Comparison of ENCODE assay signal across 8 cellular contexts in the genomic region with DNA sequence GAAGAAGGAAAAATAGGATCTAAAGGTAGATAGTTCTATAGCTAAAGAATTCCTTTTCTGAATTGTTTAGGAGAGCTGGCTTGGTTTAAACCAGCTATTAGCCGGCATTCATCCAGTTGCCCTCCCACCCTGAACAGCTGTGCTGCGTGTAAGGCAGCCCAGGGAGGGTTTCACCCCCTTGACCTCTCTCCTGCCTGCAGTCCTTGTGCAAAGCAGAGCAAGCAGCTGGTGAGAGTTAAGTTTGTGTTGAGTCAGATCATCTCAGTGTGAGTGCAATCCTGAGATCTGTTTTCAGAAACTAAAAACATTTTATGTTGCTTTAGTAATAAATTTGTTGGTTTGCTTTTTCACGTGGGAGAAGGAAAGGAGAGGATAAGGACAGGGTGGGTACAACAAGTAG. TPM values are rescaled to one million over a fixed set of nuclear protein-coding genes. Genes with fewer than 3 reads are reported as not detected.
A peak's percentile ranks its signal among the peaks of the same experiment; 100 is the strongest.
DNase-seq lines count a peak whose midpoint lies in the region; ATAC-seq and TF ChIP-seq lines count a peak whose summit lies in the region.

No MANE protein-coding gene starts in this region.

- H3K4me3 ChIP-seq in transverse colon: no peak overlapping the region

- intact Hi-C loops in activated CD4-positive, alpha-beta T cell treated with anti-CD3 and anti-CD28 coated beads for 36 hours (cut with DNase I, micrococcal nuclease): no loop called here
- intact Hi-C loops in transverse colon (cut with DNase I; ENCODE audit: low total_unique reads): no loop called here

- peak overlapping the region; percentile 9 for H3K27ac Mint-ChIP-seq in activated CD4-positive, alpha-beta T cell treated with anti-CD3 and anti-CD28 coated beads for 36 hours

- H3K27ac ChIP-seq in transverse colon: peak overlapping the region; percentile 70 to 89 (median 74)

- no peak for TF ChIP-seq EP300 in transverse colon (IDR thresholded peaks at IDR 0.05; ENCODE audit: low read depth)

- TF ChIP-seq POLR2A in transverse colon (IDR thresholded peaks at IDR 0.05): no peak

- no peaks in the 10 kb centered on the region for H3K9me3 ChIP-seq in transverse colon

- WGBS in transverse colon (ENCODE audit: low coverage in 1 of 2), 2 donors: 34 to 51% methylated on average over 3 of the region's 3 CpGs

- peaks cover 37 to 79% (median 48%) of the 10 kb centered on the region in 4 donors for H3K4me1 ChIP-seq in transverse colon

- no peaks in the 10 kb centered on the region for H3K9me3 Mint-ChIP-seq in activated CD4-positive, alpha-beta T cell treated with anti-CD3 and anti-CD28 coated beads for 36 hours (ENCODE audit: low read depth)

- H3K27me3 ChIP-seq in transverse colon: no peaks in the 10 kb centered on the region

- no peaks in the 10 kb centered on the region for H3K36me3 ChIP-seq in transverse colon

- no peak for TF ChIP-seq CTCF in transverse colon (IDR thresholded peaks at IDR 0.05)

- no peak for ATAC-seq in activated CD4-positive, alpha-beta T cell treated with anti-CD3 and anti-CD28 coated beads for 36 hours

- in situ Hi-C loops in transverse colon (cut with MboI; ENCODE audit: low pct_ligation_motif_present in 1 of 4, low pct_unique_long_range_greater_than_20kb in 1 of 4, low sequenced_read_pairs in 3 of 4): no loop called here

- DNase-seq in activated CD4-positive, alpha-beta T cell treated with anti-CD3 and anti-CD28 coated beads for 36 hours: no peak
- DNase-seq in activated CD4-positive, alpha-beta T cell treated with anti-CD3 and anti-CD28 coated beads for 4 hours: no peak
- DNase-seq in amniotic epithelial cell (ENCODE audit: low read depth) (peak; percentile 97), kidney glomerular epithelial cell (lab: John Stamatoyannopoulos, UW) (peak; percentile 50), transverse colon (no peak), NCI-H2171 treated with DMSO at 0.1 percent for 48 hours (lab: John Stamatoyannopoulos, UW) (no peak), NCI-H446 (lab: John Stamatoyannopoulos, UW) (no peak), SKM-1 treated with dmso at 0.1 percent for 144 hours (lab: John Stamatoyannopoulos, UW; ENCODE audit: unreplicated experiment) (no peak)

- H3K4me3 Mint-ChIP-seq in activated CD4-positive, alpha-beta T cell treated with anti-CD3 and anti-CD28 coated beads for 36 hours: no peak overlapping the region

- CTCF ChIA-PET in activated CD4-positive, alpha-beta T cell treated with anti-CD3 and anti-CD28 coated beads for 36 hours (lab: Charles Lee): interaction anchor here (1.1 to 2.5 kb wide), 4 partner anchors 11 to 46 kb away, joined by 3 to 14 read pairs (median 4); no protein-coding TSS in a partner anchor

- peaks cover 18% of the 10 kb centered on the region for H3K36me3 Mint-ChIP-seq in activated CD4-positive, alpha-beta T cell treated with anti-CD3 and anti-CD28 coated beads for 36 hours (ENCODE audit: low read depth)

- H3K4me1 Mint-ChIP-seq in activated CD4-positive, alpha-beta T cell treated with anti-CD3 and anti-CD28 coated beads for 36 hours: peaks cover 49% of the 10 kb centered on the region

- POLR2A ChIA-PET in activated CD4-positive, alpha-beta T cell treated with anti-CD3 and anti-CD28 coated beads for 36 hours (lab: Charles Lee): no interaction called here

- H3K27me3 Mint-ChIP-seq in activated CD4-positive, alpha-beta T cell treated with anti-CD3 and anti-CD28 coated beads for 36 hours: no peaks in the 10 kb centered on the region

RNA-seq across cellular contexts. Expression of a gene that starts 13.0 kb away (rescaled TPM):
- total RNA-seq in activated CD4-positive, alpha-beta T cell treated with anti-CD3 and anti-CD28 coated beads for 36 hours: 10 to 100 TPM in 1 of 2 experiments, 1 to 10 TPM in 1; 6.9 to 10.8 TPM
- total RNA-seq in transverse colon: 10 to 100 TPM; 25.5 to 35.5 (median 32.5) TPM

RNA-seq across cellular contexts. Expression of a gene that starts 13.9 kb away (rescaled TPM):
- 10 to 100 TPM; 11.3 to 13.7 TPM for total RNA-seq in activated CD4-positive, alpha-beta T cell treated with anti-CD3 and anti-CD28 coated beads for 36 hours
- 10 to 100 TPM in 3 of 4 donors, under 1 TPM in 1; 0.60 to 23.2 (median 14.0) TPM for total RNA-seq in transverse colon

RNA-seq across cellular contexts. Expression of a gene that starts 46.5 kb away (rescaled TPM):
- total RNA-seq in activated CD4-positive, alpha-beta T cell treated with anti-CD3 and anti-CD28 coated beads for 36 hours: 10 to 100 TPM; 47.7 to 48.5 TPM
- 100 to 1,000 TPM; 109 to 434 (median 164) TPM for total RNA-seq in transverse colon

Comparison
In these comparisons a context has a peak if more than half of its experiments do, and no peak if none do; other contexts are left out.
1. DNase-seq: peak in amniotic epithelial cell (single experiment) and kidney glomerular epithelial cell (single experiment); none in activated CD4-positive, alpha-beta T cell treated with anti-CD3 and anti-CD28 coated beads for 36 hours (single experiment), activated CD4-positive, alpha-beta T cell treated with anti-CD3 and anti-CD28 coated beads for 4 hours (0 of 2), transverse colon (single experiment), NCI-H2171 treated with DMSO at 0.1 percent for 48 hours (single experiment), NCI-H446 (0 of 2) and SKM-1 treated with dmso at 0.1 percent for 144 hours (single experiment).